14 cellular contexts compared by ENCODE assay signal in genomic region chr2:215727507-215728503, GRCh38.
DNase-seq lines count a peak whose midpoint lies in the region; ATAC-seq and TF ChIP-seq lines count a peak whose summit lies in the region.
"Had no signal": no experiment of that assay in that cellular context is flagged by ENCODE, and none has a peak within 500 bp of the region (broad histone marks: within the 10 kb centered on the region; RNA-seq: fewer than 3 reads in every experiment).

No MANE protein-coding gene starts in this region.

- peak; percentile 47 for DNase-seq in astrocyte of the cerebellum (ENCODE audit: low read depth)
- DNase-seq in myocyte (ENCODE audit: low read depth): peak; percentile 70
- DNase-seq in OCI-LY7 (ENCODE audit: low spot score): no peak
- DNase-seq in psoas muscle: no peak
- DNase-seq in NCI-H1436 (lab: John Stamatoyannopoulos, UW): no peak
- DNase-seq: activated naive CD4-positive, alpha-beta T cell; effector memory CD4-positive, alpha-beta T cell; stimulated activated CD4-positive, alpha-beta T cell treated with anti-CD3 and anti-CD28 coated beads, Interleukin-4, amount 100 ng/mL, for 4 hours had no signal

- H3K4me3 ChIP-seq in astrocyte of the cerebellum (ENCODE audit: low read depth, low read length): no peak overlapping the region
- H3K4me3 ChIP-seq in OCI-LY7 (ENCODE audit: low read depth, low read length, poor library complexity, severe bottlenecking): no peak overlapping the region
- H3K4me3 ChIP-seq in psoas muscle: no peak overlapping the region
- H3K4me3 ChIP-seq: upper lobe of left lung had no signal

- no peak for TF ChIP-seq CTCF in astrocyte of the cerebellum (IDR thresholded peaks at IDR 0.05; ENCODE audit: low read depth, low read length, missing control alignments)
- no peak for TF ChIP-seq CTCF in OCI-LY7 (conservative IDR thresholded peaks at IDR 0.05; ENCODE audit: low read length)
- TF ChIP-seq CTCF in psoas muscle (IDR thresholded peaks at IDR 0.05): no peak

- no peak for TF ChIP-seq POLR2A in GM18505 (IDR thresholded peaks at IDR 0.05; ENCODE audit: borderline replicate concordance, extremely low read depth, insufficient read depth, insufficient read length)

- no peaks in the 10 kb centered on the region for H4K20me1 ChIP-seq in OCI-LY7 (ENCODE audit: insufficient read depth, low read length)

- BruUV-seq in OCI-LY7 (replicated peaks; lab: Mats Ljungman, UMichigan): no TSS peak

- intact Hi-C loops in OCI-LY7 (cut with micrococcal nuclease; ENCODE audit: unreplicated experiment) (no loop called here), psoas muscle (cut with DNase I) (no loop called here)

- H3K9me2 ChIP-seq in OCI-LY7 (ENCODE audit: insufficient read depth, low read length): no peaks in the 10 kb centered on the region

- no peaks in the 10 kb centered on the region for H3K4me1 ChIP-seq in OCI-LY7 (ENCODE audit: insufficient read depth, low read length, poor library complexity, severe bottlenecking)
- H3K4me1 ChIP-seq in psoas muscle: no peaks in the 10 kb centered on the region

- H3K4me2 ChIP-seq in OCI-LY7 (ENCODE audit: low read length): no peak overlapping the region

- H3K79me2 ChIP-seq in OCI-LY7 (ENCODE audit: insufficient read depth, low read depth, low read length): no peaks in the 10 kb centered on the region

- CTCF ChIA-PET in OCI-LY7 (lab: Charles Lee; ENCODE audit: unreplicated experiment): no interaction called here

- POLR2A ChIA-PET in OCI-LY7 (lab: Charles Lee): interaction anchor here (0.6 kb wide), 2 partner anchors 42 to 706 kb away, joined by 3 to 4 read pairs; no protein-coding TSS in a partner anchor

- H3K27ac ChIP-seq in OCI-LY7 (ENCODE audit: low read depth, low read length, poor library complexity, severe bottlenecking) (no peak overlapping the region), psoas muscle (no peak overlapping the region)
- H3K27ac ChIP-seq: RWPE1 had no signal

- ATAC-seq in GM18505 (IDR thresholded peaks at IDR 0.05; ENCODE audit: unreplicated experiment) (peak; percentile 32), HG02798 (IDR thresholded peaks at IDR 0.05; ENCODE audit: poor library complexity, unreplicated experiment) (peak; percentile 18), HG03045 (IDR thresholded peaks at IDR 0.05; ENCODE audit: unreplicated experiment) (no peak), psoas muscle (no peak)
- ATAC-seq: activated CD4-positive, CD25-positive, alpha-beta regulatory T cell treated with anti-CD3 and anti-CD28 coated beads, Interleukin-2, amount 50 U/mL, for 24 hours had no signal

- in situ Hi-C loops in astrocyte of the cerebellum (cut with HindIII; ENCODE audit: low sequenced_read_pairs): no loop called here

- no peaks in the 10 kb centered on the region for H3K27me3 ChIP-seq in psoas muscle (ENCODE audit: insufficient read depth in 3 of 3, low read length in 2 of 3)
- H3K27me3 ChIP-seq: upper lobe of left lung had no signal

- no peak overlapping the region for H2AFZ ChIP-seq in OCI-LY7 (ENCODE audit: low read length)

- H3K36me3 ChIP-seq in OCI-LY7 (ENCODE audit: insufficient read depth, low read length) (no peaks in the 10 kb centered on the region), psoas muscle (ENCODE audit: insufficient read depth in 1 of 2, low read depth in 1 of 2) (no peaks in the 10 kb centered on the region)
- H3K36me3 ChIP-seq: upper lobe of left lung had no signal

- H3K9me3 ChIP-seq in OCI-LY7 (ENCODE audit: low read length) (no peaks in the 10 kb centered on the region), psoas muscle (no peaks in the 10 kb centered on the region)
- H3K9me3 ChIP-seq: upper lobe of left lung had no signal

- WGBS in psoas muscle, 3 donors: 81 to 100% (median 99%) methylated on average over 1 of the region's 1 CpG

Comparison
In these comparisons a context has a peak if more than half of its experiments do, and no peak if none do; other contexts are left out.
1. ATAC-seq: peak in GM18505 (single experiment) and HG02798 (single experiment); none in HG03045 (single experiment) and psoas muscle (0 of 4).
2. DNase-seq: peak in astrocyte of the cerebellum (single experiment) and myocyte (single experiment); none in OCI-LY7 (single experiment), psoas muscle (0 of 2) and NCI-H1436 (single experiment).